Comparison of ENCODE assay signal across 24 cellular contexts in the genomic region with DNA sequence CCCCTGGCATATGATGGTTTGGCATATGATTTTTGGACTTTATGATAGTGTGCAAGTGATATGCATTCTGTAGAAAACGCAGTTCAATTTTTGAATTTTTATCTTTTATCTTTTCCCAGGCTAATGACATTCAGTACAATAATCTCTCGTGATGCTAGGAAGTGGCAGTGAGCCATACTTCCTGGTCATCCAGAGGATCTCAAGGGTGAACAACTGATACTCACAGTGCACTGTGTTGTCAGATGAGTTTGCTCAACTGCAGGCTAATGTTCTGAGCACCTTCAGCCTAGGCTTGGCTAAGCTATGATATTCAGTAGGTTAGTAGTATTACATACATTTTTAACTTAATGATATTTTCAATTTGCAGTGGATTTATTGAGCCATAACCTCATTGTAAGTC.
DNase-seq lines count a peak whose midpoint lies in the region; ATAC-seq, FAIRE-seq and TF ChIP-seq lines count a peak whose summit lies in the region.
"Had no signal": no experiment of that assay in that cellular context is flagged by ENCODE, and none has a peak within 500 bp of the region (broad histone marks: within the 10 kb centered on the region; RNA-seq: fewer than 3 reads in every experiment).

No MANE protein-coding gene starts in this region.

- FAIRE-seq in endothelial cell of umbilical vein (lab: Jason Lieb, UNC) (no peak), urothelium cell line (lab: Jason Lieb, UNC) (peak; percentile 52)
- FAIRE-seq: A204.1, GM12878, H54 had no signal

- CTCF ChIA-PET in endothelial cell of umbilical vein (lab: Charles Lee), result interaction anchor here (0.9 to 1.1 kb wide), 2 partner anchors 12 to 58 kb away, joined by 3 read pairs; no protein-coding TSS in a partner anchor

- intact Hi-C loops in endothelial cell of umbilical vein (cut with micrococcal nuclease), result no loop called here
- intact Hi-C loops in testis (cut with DNase I; ENCODE audit: low total_unique reads), result no loop called here

- H3K9me3 ChIP-seq in endothelial cell of umbilical vein (replicated peaks; ENCODE audit: control insufficient read depth, insufficient read depth, low read length), result no peaks in the 10 kb centered on the region
- H3K9me3 ChIP-seq in testis, result no peaks in the 10 kb centered on the region
- H3K9me3 ChIP-seq: BE2C; BLaER1 treated with 17β-estradiol and CSF1 and Interleukin-3, amounts not matched to agents 10 nM and 100 nM; HAP-1 had no signal

- no TSS peak for BruUV-seq in endothelial cell of umbilical vein (replicated peaks; lab: Mats Ljungman, UMichigan)

- H3K4me3 ChIP-seq in endothelial cell of umbilical vein (replicated peaks in 1 of 3; ENCODE audit: insufficient read depth in 1 of 3, low read depth in 1 of 3, low read length in 3 of 3) (no peak overlapping the region), testis (no peak overlapping the region)
- H3K4me3 ChIP-seq: BLaER1 treated with 17β-estradiol and CSF1 and Interleukin-3, amounts not matched to agents 10 nM and 100 nM; GM12878; HAP-1 had no signal

- no peak for ATAC-seq in GM18517 (IDR thresholded peaks at IDR 0.05; ENCODE audit: unreplicated experiment)
- ATAC-seq: GM12878 had no signal

- H3K36me3 ChIP-seq in endothelial cell of umbilical vein (ENCODE audit: control insufficient read depth in 2 of 2, extremely low read depth in 1 of 2, insufficient read depth in 2 of 2, low read length in 2 of 2) (no peaks in the 10 kb centered on the region), testis (ENCODE audit: low read depth, missing control alignments) (no peaks in the 10 kb centered on the region)
- H3K36me3 ChIP-seq: BE2C; BLaER1 treated with 17β-estradiol and CSF1 and Interleukin-3, amounts not matched to agents 10 nM and 100 nM; HAP-1 had no signal

- H3K4me2 ChIP-seq in endothelial cell of umbilical vein (ENCODE audit: insufficient read depth, low read length), result no peak overlapping the region
- H3K4me2 ChIP-seq: BLaER1 treated with 17β-estradiol and CSF1 and Interleukin-3, amounts not matched to agents 10 nM and 100 nM had no signal

- POLR2A ChIA-PET in endothelial cell of umbilical vein (lab: Charles Lee), result no interaction called here

- TF ChIP-seq CTCF in endothelial cell of umbilical vein (IDR thresholded peaks at IDR 0.05; ENCODE audit: extremely low read depth in 1 of 2, insufficient read depth in 1 of 2, low read depth in 1 of 2, low read length in 2 of 2), result no peak
- TF ChIP-seq CTCF in testis (IDR thresholded peaks at IDR 0.05), result no peak

- H2AFZ ChIP-seq in endothelial cell of umbilical vein (ENCODE audit: low read depth, low read length), result no peak overlapping the region

- no peak for TF ChIP-seq POLR2A in endothelial cell of umbilical vein (IDR thresholded peaks at IDR 0.05; ENCODE audit: low read depth, low read length)
- TF ChIP-seq POLR2A in testis (IDR thresholded peaks at IDR 0.05), result no peak

- no peaks in the 10 kb centered on the region for H3K27me3 ChIP-seq in endothelial cell of umbilical vein (ENCODE audit: control insufficient read depth in 2 of 2, insufficient read depth in 2 of 2, low read length in 2 of 2)
- no peaks in the 10 kb centered on the region for H3K27me3 ChIP-seq in testis
- H3K27me3 ChIP-seq: BE2C; BLaER1 treated with 17β-estradiol and CSF1 and Interleukin-3, amounts not matched to agents 10 nM and 100 nM had no signal

- WGBS in testis, 2 donors, result 57 to 69% methylated on average over 2 of the region's 2 CpGs

- peak; percentile 6 for DNase-seq in NCI-H2029 treated with DMSO at 0.1 percent for 48 hours (lab: John Stamatoyannopoulos, UW)
- DNase-seq in NCI-H2029 (lab: John Stamatoyannopoulos, UW), result no peak
- DNase-seq in NCI-H69 (lab: John Stamatoyannopoulos, UW), result peak; percentile 7
- DNase-seq in endothelial cell of umbilical vein (ENCODE audit: low read depth, low spot score), result no peak
- DNase-seq in urothelium cell line (ENCODE audit: low spot score), result no peak
- DNase-seq in NCI-H345 (lab: John Stamatoyannopoulos, UW), result no peak
- no peak for DNase-seq in testis
- DNase-seq: AML-193; BE2C; Calu3; CD4-positive, alpha-beta memory T cell; COR-L47; DMS79; EL; GDM1; GOT3; HFFc6 had no signal

- H3K79me2 ChIP-seq in endothelial cell of umbilical vein (ENCODE audit: control insufficient read depth, insufficient read depth, low read length), result no peaks in the 10 kb centered on the region

- no peaks in the 10 kb centered on the region for H3K4me1 ChIP-seq in endothelial cell of umbilical vein (ENCODE audit: control insufficient read depth, extremely low read depth, insufficient read depth, low read length)
- H3K4me1 ChIP-seq in testis, result no peaks in the 10 kb centered on the region
- H3K4me1 ChIP-seq: BLaER1 treated with 17β-estradiol and CSF1 and Interleukin-3, amounts not matched to agents 10 nM and 100 nM; HAP-1 had no signal

- H3K9me1 ChIP-seq in endothelial cell of umbilical vein (replicated peaks; ENCODE audit: control insufficient read depth, extremely low read depth, insufficient read depth, low read length), result no peaks in the 10 kb centered on the region

- H3K9ac ChIP-seq in endothelial cell of umbilical vein (replicated peaks; ENCODE audit: extremely low read depth, insufficient read depth, low read length), result no peak overlapping the region
- H3K9ac ChIP-seq: BLaER1 treated with 17β-estradiol and CSF1 and Interleukin-3, amounts not matched to agents 10 nM and 100 nM had no signal

- H4K20me1 ChIP-seq in endothelial cell of umbilical vein (replicated peaks; ENCODE audit: control insufficient read depth, extremely low read depth, insufficient read depth, low read length), result no peaks in the 10 kb centered on the region
- H4K20me1 ChIP-seq: BLaER1 treated with 17β-estradiol and CSF1 and Interleukin-3, amounts not matched to agents 10 nM and 100 nM had no signal

- dilution Hi-C loops in endothelial cell of umbilical vein (cut with MboI; ENCODE audit: extremely low pct_ligation_motif_present, low sequenced_read_pairs), result no loop called here

- H3K27ac ChIP-seq in endothelial cell of umbilical vein (ENCODE audit: insufficient read depth, low read depth, low read length), result no peak overlapping the region
- H3K27ac ChIP-seq in testis, result no peak overlapping the region
- H3K27ac ChIP-seq: 22Rv1; BLaER1 treated with 17β-estradiol and CSF1 and Interleukin-3, amounts not matched to agents 10 nM and 100 nM had no signal

TF ChIP-seq in endothelial cell of umbilical vein, 7 proteins besides CTCF, POLR2A, EP300 and RAD21:
- no peak for TF ChIP-seq EZH2 (IDR thresholded peaks at IDR 0.05; ENCODE audit: borderline replicate concordance, low read depth, low read length, severe bottlenecking)
- peak; percentile 15 for TF ChIP-seq GATA2 (IDR thresholded peaks at IDR 0.05; ENCODE audit: insufficient read depth, insufficient read length, low read depth, low read length)
- TF ChIP-seq JUN (IDR thresholded peaks at IDR 0.05; ENCODE audit: borderline replicate concordance, insufficient read depth, insufficient read length, low read depth), result no peak
- TF ChIP-seq, protein P1, sequence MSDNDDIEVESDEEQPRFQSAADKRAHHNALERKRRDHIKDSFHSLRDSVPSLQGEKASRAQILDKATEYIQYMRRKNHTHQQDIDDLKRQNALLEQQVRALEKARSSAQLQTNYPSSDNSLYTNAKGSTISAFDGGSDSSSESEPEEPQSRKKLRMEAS (IDR thresholded peaks at IDR 0.05; ENCODE audit: insufficient read depth, insufficient read length), result no peak
- TF ChIP-seq POLR2AphosphoS5 (IDR thresholded peaks at IDR 0.05; ENCODE audit: insufficient read depth, low read depth, low read length), result no peak
- no peak for TF ChIP-seq MYC (IDR thresholded peaks at IDR 0.05; ENCODE audit: low read depth, low read length)
- no peak for TF ChIP-seq FOS (IDR thresholded peaks at IDR 0.05; ENCODE audit: borderline replicate concordance, insufficient read depth, low read length)

Comparison
In these comparisons a context has a peak if more than half of its experiments do, and no peak if none do; other contexts are left out.
1. DNase-seq: peak in NCI-H2029 treated with DMSO at 0.1 percent for 48 hours (single experiment) and NCI-H69 (single experiment); none in NCI-H2029 (single experiment), endothelial cell of umbilical vein (single experiment), urothelium cell line (single experiment), NCI-H345 (single experiment) and testis (single experiment).